In the genomic region with DNA sequence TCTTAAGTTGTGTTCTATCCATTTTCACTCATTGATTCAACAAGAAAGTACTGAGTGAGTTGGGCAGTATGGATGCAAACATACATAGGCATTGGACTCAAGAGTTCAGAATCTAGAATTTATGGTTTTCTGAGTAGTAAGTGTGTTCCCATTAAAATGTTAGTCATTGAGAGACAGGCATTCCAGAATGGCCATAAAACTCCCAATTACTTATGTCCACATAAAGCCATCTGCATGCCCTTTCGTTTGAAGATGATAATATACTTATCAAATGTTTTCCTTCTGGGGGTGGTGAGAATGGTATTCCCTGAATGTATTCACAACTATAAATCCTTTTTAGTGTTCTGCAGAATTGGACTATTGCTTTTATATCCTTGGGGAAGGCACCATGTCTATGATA, we compare ENCODE assay signal across 27 cellular contexts.
A peak's percentile ranks its signal among the peaks of the same experiment; 100 is the strongest.
DNase-seq lines count a peak whose midpoint lies in the region; ATAC-seq and TF ChIP-seq lines count a peak whose summit lies in the region.
"Had no signal": no experiment of that assay in that cellular context is flagged by ENCODE, and none has a peak within 500 bp of the region (broad histone marks: within the 10 kb centered on the region; RNA-seq: fewer than 3 reads in every experiment).

No MANE protein-coding gene starts in this region.

- H3K27me3 ChIP-seq in PC-3 (ENCODE audit: low read length), result no peaks in the 10 kb centered on the region
- H3K27me3 ChIP-seq in Karpas-422 (ENCODE audit: low read length), result no peaks in the 10 kb centered on the region
- H3K27me3 ChIP-seq: brain microvascular endothelial cell, MG63, right atrium auricular region had no signal

- no peak overlapping the region for H3K4me3 Mint-ChIP-seq in activated T-cell treated with anti-CD3 and anti-CD28 coated beads, Interleukin-2, amount 50 U/mL, for 24 hours
- H3K4me3 Mint-ChIP-seq: activated CD4-positive, alpha-beta T cell treated with anti-CD3 and anti-CD28 coated beads for 36 hours; nephron progenitor cell had no signal

- no peaks in the 10 kb centered on the region for H3F3A ChIP-seq in PC-3 (ENCODE audit: low read length, unreplicated experiment)

- H3K27me3 Mint-ChIP-seq in activated T-cell treated with anti-CD3 and anti-CD28 coated beads, Interleukin-2, amount 50 U/mL, for 24 hours, result no peaks in the 10 kb centered on the region
- H3K27me3 Mint-ChIP-seq: activated CD4-positive, alpha-beta T cell treated with anti-CD3 and anti-CD28 coated beads for 36 hours had no signal

- H3K36me3 ChIP-seq in PC-3 (ENCODE audit: low read depth, low read length), result peaks cover 6% of the 10 kb centered on the region; the same call in 1 of the 2 replicates
- H3K36me3 ChIP-seq in mucosa of descending colon (ENCODE audit: low read depth), result no peaks in the 10 kb centered on the region
- H3K36me3 ChIP-seq in Karpas-422 (ENCODE audit: insufficient read depth, low read length), result no peaks in the 10 kb centered on the region
- H3K36me3 ChIP-seq: right atrium auricular region, thoracic aorta had no signal

- H3K4me3 ChIP-seq in AG10803 (ENCODE audit: low read length), result no peak overlapping the region
- no peak overlapping the region for H3K4me3 ChIP-seq in PC-3 (ENCODE audit: low read length)
- H3K4me3 ChIP-seq in mucosa of descending colon, result no peak overlapping the region
- H3K4me3 ChIP-seq in Karpas-422 (ENCODE audit: low read length), result no peak overlapping the region
- H3K4me3 ChIP-seq: MG63, right atrium auricular region, SK-N-MC, thoracic aorta had no signal

- POLR2A ChIA-PET in PC-3 (lab: Charles Lee; ENCODE audit: unreplicated experiment), result no interaction called here

- H4K20me1 ChIP-seq in PC-3 (ENCODE audit: low read length) (no peaks in the 10 kb centered on the region), Karpas-422 (ENCODE audit: insufficient read depth, low read depth, low read length) (no peaks in the 10 kb centered on the region)

- H3K79me2 ChIP-seq in PC-3 (ENCODE audit: low read length), result no peaks in the 10 kb centered on the region
- no peaks in the 10 kb centered on the region for H3K79me2 ChIP-seq in Karpas-422 (ENCODE audit: low read length)
- H3K79me2 ChIP-seq: parathyroid adenoma had no signal

- H3K4me2 ChIP-seq in PC-3 (ENCODE audit: low read length) (no peak overlapping the region), Karpas-422 (ENCODE audit: low read depth, low read length, poor library complexity, severe bottlenecking) (no peak overlapping the region)

- CTCF ChIA-PET in PC-3 (lab: Charles Lee), result no interaction called here

- H3K9ac ChIP-seq in PC-3 (ENCODE audit: low read length) (no peak overlapping the region), Karpas-422 (ENCODE audit: low read length) (no peak overlapping the region)
- H3K9ac ChIP-seq: parathyroid adenoma had no signal

- no peak overlapping the region for H3K27ac ChIP-seq in PC-3 (ENCODE audit: low read length)
- no peak overlapping the region for H3K27ac ChIP-seq in Karpas-422 (ENCODE audit: low read length)
- H3K27ac ChIP-seq: brain microvascular endothelial cell, parathyroid adenoma, right atrium auricular region, RWPE1, SK-N-MC, thoracic aorta had no signal

- H3K9me2 ChIP-seq in PC-3 (replicated peaks; ENCODE audit: low read length) (no peaks in the 10 kb centered on the region), Karpas-422 (replicated peaks; ENCODE audit: insufficient read depth, low read length) (no peaks in the 10 kb centered on the region)

- intact Hi-C loops in PC-3 (cut with micrococcal nuclease), result loop anchor here (2.0 kb wide), 1 partner anchor 47 kb away; no protein-coding TSS in a partner anchor
- intact Hi-C loops in mucosa of descending colon (cut with DNase I, micrococcal nuclease), result no loop called here
- intact Hi-C loops in Right ventricle myocardium superior (cut with DNase I), result no loop called here

- peak; percentile 22 for DNase-seq in AG10803 (ENCODE audit: low read depth)
- DNase-seq in GM04504 (ENCODE audit: low read depth), result peak; percentile 47
- DNase-seq in PC-3, result peak; percentile 45
- DNase-seq in mucosa of descending colon, result no peak
- DNase-seq in Karpas-422, result no peak
- DNase-seq in Right ventricle myocardium superior, result no peak
- DNase-seq in activated T-cell treated with anti-CD3 and anti-CD28 coated beads, Interleukin-2, amount 50 U/mL, for 24 hours, result no peak
- DNase-seq: activated CD4-positive, alpha-beta T cell treated with anti-CD3 and anti-CD28 coated beads for 36 hours; activated CD8-positive, alpha-beta memory T cell treated with anti-CD3 and anti-CD28 coated beads for 24 hours; activated naive CD4-positive, alpha-beta T cell; activated T-cell treated with anti-CD3 and anti-CD28 coated beads, Interleukin-2, amount 50 U/mL, for 48 hours; brain microvascular endothelial cell; effector CD4-positive, alpha-beta T cell; GDM1; MG63; NCI-H1436 treated with DMSO at 0.1 percent for 48 hours; nephron progenitor cell; stimulated activated CD4-positive, alpha-beta T cell treated with anti-CD3 and anti-CD28 coated beads, Interleukin-4, amount 100 ng/mL, for 4 hours; stimulated activated naive CD4-positive, alpha-beta T cell treated with Interleukin-2 at 50 U/mL for 16 hours; T-helper 2 cell had no signal

- no peak for TF ChIP-seq CTCF in AG10803 (conservative IDR thresholded peaks at IDR 0.05; ENCODE audit: low read length)
- TF ChIP-seq CTCF in PC-3 (conservative IDR thresholded peaks at IDR 0.05; ENCODE audit: low read depth, low read length), result no peak
- no peak for TF ChIP-seq CTCF in mucosa of descending colon (IDR thresholded peaks at IDR 0.05)

- H2AFZ ChIP-seq in PC-3 (ENCODE audit: low read length) (no peak overlapping the region), Karpas-422 (ENCODE audit: low read length) (no peak overlapping the region)
- H2AFZ ChIP-seq: parathyroid adenoma had no signal

- no TSS peak for BruUV-seq in PC-3 (replicated peaks; lab: Mats Ljungman, UMichigan)

- no peaks in the 10 kb centered on the region for H3K4me1 Mint-ChIP-seq in activated T-cell treated with anti-CD3 and anti-CD28 coated beads, Interleukin-2, amount 50 U/mL, for 24 hours (ENCODE audit: low read depth)
- H3K4me1 Mint-ChIP-seq: activated CD4-positive, alpha-beta T cell treated with anti-CD3 and anti-CD28 coated beads for 36 hours had no signal

- no peaks in the 10 kb centered on the region for H3K9me3 ChIP-seq in PC-3 (ENCODE audit: low read length)
- no peaks in the 10 kb centered on the region for H3K9me3 ChIP-seq in mucosa of descending colon
- H3K9me3 ChIP-seq in Karpas-422 (ENCODE audit: low read length), result peaks cover 18% of the 10 kb centered on the region
- H3K9me3 ChIP-seq: MG63, right atrium auricular region, thoracic aorta had no signal

- no peaks in the 10 kb centered on the region for H3K36me3 Mint-ChIP-seq in activated T-cell treated with anti-CD3 and anti-CD28 coated beads, Interleukin-2, amount 50 U/mL, for 24 hours (ENCODE audit: low read depth)

- ATAC-seq in PC-3 (peak; percentile 64), mucosa of descending colon (peak; percentile 49), HG03442 (IDR thresholded peaks at IDR 0.05; ENCODE audit: unreplicated experiment) (no peak), Right ventricle myocardium superior (ENCODE audit: poor library complexity) (no peak)
- ATAC-seq: activated CD4-positive, alpha-beta T cell treated with anti-CD3 and anti-CD28 coated beads for 36 hours; left lobe of liver had no signal

- H3K4me1 ChIP-seq in PC-3 (ENCODE audit: insufficient read depth, low read length) (peaks cover 18% of the 10 kb centered on the region), mucosa of descending colon (ENCODE audit: low read depth) (no peaks in the 10 kb centered on the region), Karpas-422 (ENCODE audit: low read length) (no peaks in the 10 kb centered on the region)
- H3K4me1 ChIP-seq: parathyroid adenoma had no signal

- H3K9me3 Mint-ChIP-seq in activated T-cell treated with anti-CD3 and anti-CD28 coated beads, Interleukin-2, amount 50 U/mL, for 24 hours, result no peaks in the 10 kb centered on the region
- H3K9me3 Mint-ChIP-seq: nephron progenitor cell had no signal

- H3K27ac Mint-ChIP-seq in activated T-cell treated with anti-CD3 and anti-CD28 coated beads, Interleukin-2, amount 50 U/mL, for 24 hours, result no peak overlapping the region
- H3K27ac Mint-ChIP-seq: activated CD4-positive, alpha-beta T cell treated with anti-CD3 and anti-CD28 coated beads for 36 hours had no signal

Comparison
In these comparisons a context has a peak if more than half of its experiments do, and no peak if none do; other contexts are left out.
1. DNase-seq: peak in AG10803 (single experiment), GM04504 (single experiment) and PC-3 (single experiment); none in mucosa of descending colon (0 of 3), Karpas-422 (single experiment), Right ventricle myocardium superior (single experiment) and activated T-cell treated with anti-CD3 and anti-CD28 coated beads, Interleukin-2, amount 50 U/mL, for 24 hours (single experiment).
2. ATAC-seq: peak in PC-3 (single experiment) and mucosa of descending colon (single experiment); none in HG03442 (single experiment) and Right ventricle myocardium superior (single experiment).